Comparison of ENCODE assay signal across 15 cellular contexts in genomic region chr13:33855371-33855895, GRCh38. TPM values are rescaled to one million over a fixed set of nuclear protein-coding genes. Genes with fewer than 3 reads are reported as not detected.
DNase-seq lines count a peak whose midpoint lies in the region; ATAC-seq and TF ChIP-seq lines count a peak whose summit lies in the region.
"Had no signal": no experiment of that assay in that cellular context is flagged by ENCODE, and none has a peak within 500 bp of the region (broad histone marks: within the 10 kb centered on the region; RNA-seq: fewer than 3 reads in every experiment).

No MANE protein-coding gene starts in this region.

- H3K9me3 ChIP-seq in DOHH2 (ENCODE audit: control insufficient read depth, insufficient read depth, low read length), result peaks cover 4% of the 10 kb centered on the region; the same call in 1 of the 2 replicates
- H3K9me3 ChIP-seq in HAP-1, result no peaks in the 10 kb centered on the region
- H3K9me3 ChIP-seq in OCI-LY7 (ENCODE audit: low read length), result peaks cover 11% of the 10 kb centered on the region; the same call in 1 of the 2 replicates
- H3K9me3 ChIP-seq: BE2C had no signal

- no peaks in the 10 kb centered on the region for H3K27me3 ChIP-seq in DOHH2 (ENCODE audit: control insufficient read depth, low read length)
- no peaks in the 10 kb centered on the region for H3K27me3 ChIP-seq in HAP-1 (ENCODE audit: low read depth)
- H3K27me3 ChIP-seq: BE2C had no signal

- peak overlapping the region; percentile 9 for H3K4me3 ChIP-seq in DOHH2 (ENCODE audit: low read length)
- H3K4me3 ChIP-seq in HAP-1, result peak overlapping the region; percentile 15
- peak overlapping the region; percentile 20 for H3K4me3 ChIP-seq in OCI-LY7 (ENCODE audit: low read depth, low read length, poor library complexity, severe bottlenecking)

- H4K20me1 ChIP-seq in DOHH2 (ENCODE audit: control insufficient read depth, insufficient read depth, low read depth, low read length), result no peaks in the 10 kb centered on the region
- H4K20me1 ChIP-seq in OCI-LY7 (ENCODE audit: insufficient read depth, low read length), result no peaks in the 10 kb centered on the region

- H2AFZ ChIP-seq in OCI-LY7 (ENCODE audit: low read length), result no peak overlapping the region

- H3K36me3 ChIP-seq in DOHH2 (ENCODE audit: control insufficient read depth, low read length) (peaks cover 6% of the 10 kb centered on the region; the same call in 1 of the 2 replicates), HAP-1 (replicated peaks) (no peaks in the 10 kb centered on the region; the same call in 1 of the 2 replicates), OCI-LY7 (ENCODE audit: insufficient read depth, low read length) (peaks cover 86% of the 10 kb centered on the region)

- BruUV-seq in OCI-LY7 (replicated peaks; lab: Mats Ljungman, UMichigan), result no TSS peak

- H3K27ac ChIP-seq in DOHH2 (ENCODE audit: low read depth, low read length), result no peak overlapping the region
- peak overlapping the region; percentile 13 for H3K27ac ChIP-seq in OCI-LY7 (ENCODE audit: low read depth, low read length, poor library complexity, severe bottlenecking)
- H3K27ac ChIP-seq: C4-2B, HL-60 had no signal

- H3K9me3 Mint-ChIP-seq in memory B cell (peaks cover 4% of the 10 kb centered on the region), progenitor cell of endocrine pancreas (ENCODE audit: low read depth) (no peaks in the 10 kb centered on the region)

- H3K4me3 Mint-ChIP-seq in memory B cell (peak overlapping the region; percentile 46), progenitor cell of endocrine pancreas (ENCODE audit: low read depth) (no peak overlapping the region)
- H3K4me3 Mint-ChIP-seq: CD4-positive, alpha-beta memory T cell had no signal

- H3K4me2 ChIP-seq in DOHH2 (ENCODE audit: low read length) (peak overlapping the region; percentile 32), OCI-LY7 (ENCODE audit: low read length) (peak overlapping the region; percentile 40)

- peaks cover 14% of the 10 kb centered on the region for H3K4me1 Mint-ChIP-seq in memory B cell
- no peaks in the 10 kb centered on the region for H3K4me1 Mint-ChIP-seq in progenitor cell of endocrine pancreas (ENCODE audit: low read depth)
- H3K4me1 Mint-ChIP-seq: CD4-positive, alpha-beta memory T cell had no signal

- H3K79me2 ChIP-seq in DOHH2 (ENCODE audit: control insufficient read depth, low read length), result no peaks in the 10 kb centered on the region
- H3K79me2 ChIP-seq in OCI-LY7 (ENCODE audit: insufficient read depth, low read depth, low read length), result no peaks in the 10 kb centered on the region

- H3K27me3 Mint-ChIP-seq in memory B cell (no peaks in the 10 kb centered on the region), progenitor cell of endocrine pancreas (no peaks in the 10 kb centered on the region)
- H3K27me3 Mint-ChIP-seq: CD4-positive, alpha-beta memory T cell had no signal

- ATAC-seq in memory B cell (ENCODE audit: low read depth) (no peak), GM21786 (IDR thresholded peaks at IDR 0.05; ENCODE audit: unreplicated experiment) (no peak)
- ATAC-seq: HCT116 had no signal

- CTCF ChIA-PET in OCI-LY7 (lab: Charles Lee; ENCODE audit: unreplicated experiment), result no interaction called here

- H3K36me3 Mint-ChIP-seq in memory B cell, result peaks cover 10% of the 10 kb centered on the region
- H3K36me3 Mint-ChIP-seq in progenitor cell of endocrine pancreas (ENCODE audit: insufficient read depth), result peaks cover 4% of the 10 kb centered on the region

- in situ Hi-C loops in HAP-1 (cut with MboI; ENCODE audit: low sequenced_read_pairs), result no loop called here

- TF ChIP-seq CTCF in DOHH2 (IDR thresholded peaks at IDR 0.05; ENCODE audit: low read depth, low read length, poor library complexity, severe bottlenecking) (no peak), OCI-LY7 (conservative IDR thresholded peaks at IDR 0.05; ENCODE audit: low read length) (no peak), progenitor cell of endocrine pancreas (IDR thresholded peaks at IDR 0.05; ENCODE audit: unreplicated experiment) (no peak)

- H3K4me1 ChIP-seq in DOHH2 (ENCODE audit: control insufficient read depth, low read length) (peaks cover 20% of the 10 kb centered on the region), HAP-1 (peaks cover 28% of the 10 kb centered on the region), OCI-LY7 (ENCODE audit: insufficient read depth, low read length, poor library complexity, severe bottlenecking) (peaks cover 29% of the 10 kb centered on the region)
- H3K4me1 ChIP-seq: BE2C had no signal

- H3K27ac Mint-ChIP-seq in memory B cell (peak overlapping the region; percentile 40), progenitor cell of endocrine pancreas (no peak overlapping the region)
- H3K27ac Mint-ChIP-seq: CD4-positive, alpha-beta memory T cell had no signal

- DNase-seq in HAP-1 (ENCODE audit: low spot score in 2 of 2) (peak; percentile 64 to 97), OCI-LY7 (ENCODE audit: low spot score) (peak; percentile 21), memory B cell (ENCODE audit: low spot score in 2 of 2) (no peak), progenitor cell of endocrine pancreas (ENCODE audit: low spot score, unreplicated experiment) (no peak), foreskin melanocyte (no peak)
- DNase-seq: BE2C; CD4-positive, alpha-beta memory T cell; DMS153; DMS79 treated with DMSO at 0.1 percent for 48 hours; GF-D8 had no signal

- H3K9me2 ChIP-seq in DOHH2 (replicated peaks; ENCODE audit: control insufficient read depth, low read length) (no peaks in the 10 kb centered on the region), OCI-LY7 (ENCODE audit: insufficient read depth, low read length) (no peaks in the 10 kb centered on the region)

- H3F3A ChIP-seq in DOHH2 (ENCODE audit: control insufficient read depth, insufficient read depth), result no peaks in the 10 kb centered on the region; the same call in 1 of the 2 replicates

- intact Hi-C loops in OCI-LY7 (cut with micrococcal nuclease; ENCODE audit: unreplicated experiment), result no loop called here

- POLR2A ChIA-PET in OCI-LY7 (lab: Charles Lee), result interaction anchor here (0.6 to 1.4 kb wide), 3 partner anchors 10 to 82 kb away, joined by 3 to 5 read pairs (median 4); no protein-coding TSS in a partner anchor

RNA-seq across cellular contexts. Expression of gene RFC3, which starts 37.5 kb away (rescaled TPM):
- total RNA-seq in OCI-LY7 (2014; rRNA removed; shearing (Covaris generic)), result 97.6 and 108 TPM in 2 replicates
- 118 and 134 TPM in 2 replicates for total RNA-seq in OCI-LY7 (2022)
- 21.1 and 23.6 TPM in 2 replicates for total RNA-seq in progenitor cell of endocrine pancreas

Comparison
In these comparisons a context has a peak if more than half of its experiments do, and no peak if none do; other contexts are left out.
1. DNase-seq: peak in HAP-1 (2 of 2) and OCI-LY7 (single experiment); none in memory B cell (0 of 2), progenitor cell of endocrine pancreas (single experiment) and foreskin melanocyte (single experiment).
2. Peak in every context shown above with its lines, with median percentiles within 50 percentile points of each other: H3K4me3 ChIP-seq.